In genomic region chr1:160401487-160401805, GRCh38 we compare ENCODE assay signal across 1 cellular context.
TF ChIP-seq lines count a peak whose summit lies in the region.

No MANE protein-coding gene starts in this region.

TF ChIP-seq in HepG2, 621 proteins besides CTCF, POLR2A, EP300 and RAD21:
- TF ChIP-seq PHB2 (IDR thresholded peaks at IDR 0.05; ENCODE audit: partially characterized antibody) (no peak), MLXIP (CRISPR knock-in tag; IDR thresholded peaks at IDR 0.05; ENCODE audit: borderline replicate concordance) (no peak), TIGD3 (CRISPR knock-in tag; IDR thresholded peaks at IDR 0.05; ENCODE audit: borderline replicate concordance) (no peak), ZXDC (CRISPR knock-in tag; IDR thresholded peaks at IDR 0.05) (no peak), ZNF33A (CRISPR knock-in tag; IDR thresholded peaks at IDR 0.05; ENCODE audit: borderline replicate concordance) (no peak), SOX5 (CRISPR knock-in tag; IDR thresholded peaks at IDR 0.05; ENCODE audit: borderline replicate concordance) (no peak), DNMT3B (CRISPR knock-in tag; conservative IDR thresholded peaks at IDR 0.05) (no peak), ZNF710 (CRISPR knock-in tag; IDR thresholded peaks at IDR 0.05; ENCODE audit: borderline replicate concordance) (no peak), SMC3 (IDR thresholded peaks at IDR 0.05; ENCODE audit: low read length) (no peak), ATF2 (CRISPR knock-in tag; IDR thresholded peaks at IDR 0.05) (no peak), ZNF282 (IDR thresholded peaks at IDR 0.05; ENCODE audit: partially characterized antibody) (no peak), NFIC (IDR thresholded peaks at IDR 0.05; ENCODE audit: low read length) (no peak), ZBTB43 (CRISPR knock-in tag; conservative IDR thresholded peaks at IDR 0.05) (no peak), POLR2AphosphoS2 (IDR thresholded peaks at IDR 0.05; ENCODE audit: low read depth, low read length) (no peak), EHMT2 (IDR thresholded peaks at IDR 0.05; ENCODE audit: borderline replicate concordance, low read depth, low read length) (no peak), ZNF530 (CRISPR knock-in tag; IDR thresholded peaks at IDR 0.05; ENCODE audit: low read depth) (no peak), ZNF562 (CRISPR knock-in tag; IDR thresholded peaks at IDR 0.05; ENCODE audit: borderline replicate concordance) (no peak), CEBPG (CRISPR knock-in tag; IDR thresholded peaks at IDR 0.05) (no peak)
